Comparison of ENCODE assay signal across 24 cellular contexts in genomic region chr20:19328676-19329075, GRCh38.
"Had no signal": no experiment of that assay in that cellular context is flagged by ENCODE, and none has a peak within 500 bp of the region (broad histone marks: within the 10 kb centered on the region; RNA-seq: fewer than 3 reads in every experiment).

No MANE protein-coding gene starts in this region.

- H3K9me3 Mint-ChIP-seq: dendritic cell treated with granulocyte-macrophage colony-stimulating factor and Interleukin-4, amounts not matched to agents 40 ng/mL and 50 ng/mL, for 4 days; effector memory CD8-positive, alpha-beta T cell; endodermal cell; mesothelial cell of epicardium had no signal

- ATAC-seq: effector memory CD8-positive, alpha-beta T cell; esophagus mucosa; gastrocnemius medialis; heart right ventricle; left cardiac atrium; left lung; left ventricle myocardium superior; lower lobe of right lung; mucosa of descending colon had no signal

- H3K4me3 Mint-ChIP-seq: dendritic cell treated with granulocyte-macrophage colony-stimulating factor and Interleukin-4, amounts not matched to agents 40 ng/mL and 50 ng/mL, for 4 days; effector memory CD8-positive, alpha-beta T cell; endodermal cell; mesothelial cell of epicardium had no signal

- H3K4me3 ChIP-seq: colonic mucosa, esophagus squamous epithelium, gastrocnemius medialis, heart right ventricle, left lung, lower lobe of right lung, mucosa of descending colon had no signal

- H3K9me3 ChIP-seq: colonic mucosa, esophagus squamous epithelium, gastrocnemius medialis, heart right ventricle, left lung, lower lobe of right lung, mucosa of descending colon had no signal

- H3K27me3 ChIP-seq: colonic mucosa, esophagus squamous epithelium, gastrocnemius medialis, heart right ventricle, left lung had no signal

- DNase-seq: colonic mucosa; cortex of kidney; effector CD8-positive, alpha-beta T cell; effector memory CD8-positive, alpha-beta T cell; endodermal cell; erythroblast; esophagus squamous epithelium; foreskin fibroblast; foreskin melanocyte; gastrocnemius medialis; glutamatergic neuron; head of caudate nucleus; heart right ventricle; hippocampal formation; left cardiac atrium; left lung; left ventricle myocardium superior; lower lobe of right lung; mesenchymal stem cell; mucosa of descending colon had no signal

- H3K36me3 ChIP-seq: colonic mucosa, esophagus squamous epithelium, gastrocnemius medialis, heart right ventricle, left lung, lower lobe of right lung had no signal

- H3K36me3 Mint-ChIP-seq: mesothelial cell of epicardium had no signal

- H3K4me1 ChIP-seq: colonic mucosa, esophagus squamous epithelium, gastrocnemius medialis, left lung, lower lobe of right lung had no signal

- H3K27me3 Mint-ChIP-seq: dendritic cell treated with granulocyte-macrophage colony-stimulating factor and Interleukin-4, amounts not matched to agents 40 ng/mL and 50 ng/mL, for 4 days had no signal

- H3K27ac Mint-ChIP-seq: dendritic cell treated with granulocyte-macrophage colony-stimulating factor and Interleukin-4, amounts not matched to agents 40 ng/mL and 50 ng/mL, for 4 days; effector memory CD8-positive, alpha-beta T cell; endodermal cell; mesothelial cell of epicardium had no signal

- H3K4me1 Mint-ChIP-seq: endodermal cell, mesothelial cell of epicardium had no signal

- H3K27ac ChIP-seq: colonic mucosa, epithelial cell of prostate, esophagus squamous epithelium, gastrocnemius medialis, heart right ventricle, left lung, lower lobe of right lung had no signal
